20 cellular contexts compared by ENCODE assay signal in genomic region chr5:179222246-179223017, GRCh38.
"Had no signal": no experiment of that assay in that cellular context is flagged by ENCODE, and none has a peak within 500 bp of the region (broad histone marks: within the 10 kb centered on the region; RNA-seq: fewer than 3 reads in every experiment).

No MANE protein-coding gene starts in this region.

- H3K4me3 ChIP-seq: breast epithelium, pancreas, tibial artery had no signal

- H3K4me3 Mint-ChIP-seq: activated CD4-positive, alpha-beta memory T cell treated with anti-CD3 and anti-CD28 coated beads for 36 hours; activated CD8-positive, alpha-beta memory T cell treated with anti-CD3 and anti-CD28 coated beads, Interleukin-2, amount 10 ng/mL, durations not matched to agents 7 days and 5 days; activated naive CD8-positive, alpha-beta T cell treated with anti-CD3 and anti-CD28 coated beads, Interleukin-2, amount 10 ng/mL, durations not matched to agents 7 days and 5 days; natural killer cell; stimulated activated naive CD8-positive, alpha-beta T cell treated with anti-CD3 and anti-CD28 coated beads, Interleukin-15, amount 100 ng/mL, for 72 hours had no signal

- H3K27me3 Mint-ChIP-seq: activated CD4-positive, alpha-beta memory T cell treated with anti-CD3 and anti-CD28 coated beads for 36 hours; activated CD8-positive, alpha-beta memory T cell treated with anti-CD3 and anti-CD28 coated beads, Interleukin-2, amount 10 ng/mL, durations not matched to agents 7 days and 5 days; stimulated activated naive CD8-positive, alpha-beta T cell treated with anti-CD3 and anti-CD28 coated beads, Interleukin-15, amount 100 ng/mL, for 72 hours had no signal

- H3K9me3 ChIP-seq: neutrophil, pancreas, tibial artery had no signal

- H3K4me1 ChIP-seq: breast epithelium, pancreas had no signal

- ATAC-seq: activated CD8-positive, alpha-beta memory T cell treated with anti-CD3 and anti-CD28 coated beads, Interleukin-2, amount 10 ng/mL, durations not matched to agents 7 days and 5 days; natural killer cell; pancreas; right cardiac atrium had no signal

- H3K36me3 ChIP-seq: breast epithelium, neutrophil, pancreas, tibial artery had no signal

- H3K36me3 Mint-ChIP-seq: activated CD4-positive, alpha-beta memory T cell treated with anti-CD3 and anti-CD28 coated beads for 36 hours; activated CD8-positive, alpha-beta memory T cell treated with anti-CD3 and anti-CD28 coated beads, Interleukin-2, amount 10 ng/mL, durations not matched to agents 7 days and 5 days; activated naive CD8-positive, alpha-beta T cell treated with anti-CD3 and anti-CD28 coated beads, Interleukin-2, amount 10 ng/mL, durations not matched to agents 7 days and 5 days; natural killer cell had no signal

- H3K4me1 Mint-ChIP-seq: activated CD8-positive, alpha-beta memory T cell treated with anti-CD3 and anti-CD28 coated beads, Interleukin-2, amount 10 ng/mL, durations not matched to agents 7 days and 5 days; activated naive CD8-positive, alpha-beta T cell treated with anti-CD3 and anti-CD28 coated beads, Interleukin-2, amount 10 ng/mL, durations not matched to agents 7 days and 5 days; natural killer cell; stimulated activated naive CD8-positive, alpha-beta T cell treated with anti-CD3 and anti-CD28 coated beads, Interleukin-15, amount 100 ng/mL, for 72 hours had no signal

- H3K27ac ChIP-seq: breast epithelium, neutrophil, pancreas, tibial artery had no signal

- H3K27me3 ChIP-seq: breast epithelium, neutrophil, pancreas, tibial artery had no signal

- DNase-seq: activated CD4-positive, alpha-beta memory T cell treated with anti-CD3 and anti-CD28 coated beads for 36 hours; activated CD4-positive, alpha-beta T cell treated with anti-CD3 and anti-CD28 coated beads for 48 hours; activated CD8-positive, alpha-beta memory T cell treated with anti-CD3 and anti-CD28 coated beads, Interleukin-2, amount 10 ng/mL, durations not matched to agents 7 days and 5 days; activated naive CD4-positive, alpha-beta T cell treated with Interleukin-2 at 50 U/mL for 16 hours; activated naive CD8-positive, alpha-beta T cell treated with anti-CD3 and anti-CD28 coated beads, Interleukin-2, amount 10 ng/mL, durations not matched to agents 7 days and 5 days; activated T-cell treated with anti-CD3 and anti-CD28 coated beads, Interleukin-2, amount 50 U/mL, for 1 hour; amniotic stem cell; cerebellar nuclear complex; cortex of kidney; mammary epithelial cell; midbrain; natural killer cell; stimulated activated CD4-positive, alpha-beta T cell treated with anti-CD3 and anti-CD28 coated beads, Interleukin-1b, Interleukin-23, amount 100 ng/mL, for 48 hours; stimulated activated naive CD8-positive, alpha-beta T cell treated with anti-CD3 and anti-CD28 coated beads, Interleukin-15, amount 100 ng/mL, for 72 hours; T1000 had no signal

- H3K27ac Mint-ChIP-seq: activated CD4-positive, alpha-beta memory T cell treated with anti-CD3 and anti-CD28 coated beads for 36 hours; activated CD8-positive, alpha-beta memory T cell treated with anti-CD3 and anti-CD28 coated beads, Interleukin-2, amount 10 ng/mL, durations not matched to agents 7 days and 5 days; activated naive CD8-positive, alpha-beta T cell treated with anti-CD3 and anti-CD28 coated beads, Interleukin-2, amount 10 ng/mL, durations not matched to agents 7 days and 5 days; natural killer cell had no signal
